ENCODE assay signal across 6 cellular contexts in genomic region chr7:14676896-14677295, GRCh38.
"Had no signal": no experiment of that assay in that cellular context is flagged by ENCODE, and none has a peak within 500 bp of the region (broad histone marks: within the 10 kb centered on the region; RNA-seq: fewer than 3 reads in every experiment).

No MANE protein-coding gene starts in this region.

- ATAC-seq: HepG2, K562 had no signal

- H3K4me3 ChIP-seq: K562 had no signal

- DNase-seq: IMR-90, KBM-7, KG1 had no signal

- H3K27ac ChIP-seq: HL-60 had no signal
